Comparison of ENCODE assay signal across 2 cellular contexts in genomic region chr9:35730486-35730854, GRCh38.
TF ChIP-seq lines count a peak whose summit lies in the region.

No MANE protein-coding gene starts in this region.

TF ChIP-seq in IMR-90, 13 proteins besides CTCF, POLR2A, EP300 and RAD21 (continued from another document):
- TF ChIP-seq CEBPB (IDR thresholded peaks at IDR 0.05; ENCODE audit: low read depth, low read length) = no peak
- no peak for TF ChIP-seq CHD1 (IDR thresholded peaks at IDR 0.05; ENCODE audit: low read depth, low read length)
- TF ChIP-seq SMC3 (IDR thresholded peaks at IDR 0.05; ENCODE audit: low read depth, low read length) = no peak
- TF ChIP-seq BHLHE40 (IDR thresholded peaks at IDR 0.05; ENCODE audit: low read depth, low read length) = no peak
- no peak for TF ChIP-seq MAFK (IDR thresholded peaks at IDR 0.05; ENCODE audit: low read depth, low read length)
- no peak for TF ChIP-seq NFE2L2 (IDR thresholded peaks at IDR 0.05; ENCODE audit: low read depth, low read length)
- no peak for TF ChIP-seq FOS (IDR thresholded peaks at IDR 0.05; ENCODE audit: low read depth, low read length)
- no peak for TF ChIP-seq ELK1 (IDR thresholded peaks at IDR 0.05; ENCODE audit: borderline replicate concordance, low read depth, low read length)
- TF ChIP-seq USF2 (IDR thresholded peaks at IDR 0.05; ENCODE audit: low read depth, low read length) = no peak
- TF ChIP-seq MAZ (IDR thresholded peaks at IDR 0.05; ENCODE audit: borderline replicate concordance, low read depth, low read length) = no peak
TF ChIP-seq in IMR-90: peak in this region for 0.

TF ChIP-seq in HEK293T, 16 proteins besides CTCF, POLR2A, EP300 and RAD21 (continued from another document):
- no peak for TF ChIP-seq ELF4 (IDR thresholded peaks at IDR 0.05)
- TF ChIP-seq LEF1 (IDR thresholded peaks at IDR 0.05; ENCODE audit: borderline replicate concordance) = no peak
- no peak for TF ChIP-seq SUZ12 (IDR thresholded peaks at IDR 0.05)
- TF ChIP-seq ZNF384 (IDR thresholded peaks at IDR 0.05) = no peak
- no peak for TF ChIP-seq PKNOX1 (IDR thresholded peaks at IDR 0.05)
- TF ChIP-seq FOXM1 (IDR thresholded peaks at IDR 0.05; ENCODE audit: borderline replicate concordance) = no peak
- no peak for TF ChIP-seq ARNT (IDR thresholded peaks at IDR 0.05)
- no peak for TF ChIP-seq CTBP1 (IDR thresholded peaks at IDR 0.05; ENCODE audit: borderline replicate concordance)
- TF ChIP-seq BHLHE40 (IDR thresholded peaks at IDR 0.05; ENCODE audit: borderline replicate concordance) = no peak
- no peak for TF ChIP-seq L3MBTL2 (conservative IDR thresholded peaks at IDR 0.05)
